In the genomic region with DNA sequence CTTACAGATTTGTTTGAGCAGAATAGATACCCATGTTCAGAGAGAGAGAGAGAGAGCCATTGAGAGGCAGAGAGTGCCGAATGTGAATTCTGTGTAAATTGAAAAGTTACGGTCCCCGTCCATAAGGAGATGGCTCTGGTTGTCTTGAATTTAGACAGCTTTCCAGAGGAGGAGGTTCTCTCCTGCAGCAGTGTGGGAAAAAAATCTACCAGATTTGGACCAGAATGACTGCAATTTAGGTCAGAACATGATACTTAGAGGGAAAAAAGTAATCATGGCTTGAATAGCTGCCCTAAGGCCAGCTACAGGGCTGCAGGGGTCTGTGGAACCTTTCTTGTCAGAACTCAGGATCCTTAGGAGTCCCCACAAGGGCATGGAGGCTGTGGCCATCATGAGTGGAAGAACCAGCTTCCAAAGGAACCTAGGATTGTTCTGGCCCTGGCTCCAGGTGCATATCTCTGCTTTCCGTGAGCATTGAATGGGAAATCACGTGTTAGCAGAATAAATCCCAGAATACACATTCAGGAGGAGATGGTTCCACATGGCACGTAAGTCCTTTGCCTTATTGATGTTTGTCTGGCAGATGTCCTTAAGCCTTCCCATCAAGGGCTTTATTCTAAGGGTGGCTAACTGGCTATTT, we compare ENCODE assay signal across 8 cellular contexts. TPM values are rescaled to one million over a fixed set of nuclear protein-coding genes. Genes with fewer than 3 reads are reported as not detected.
DNase-seq lines count a peak whose midpoint lies in the region; ATAC-seq and TF ChIP-seq lines count a peak whose summit lies in the region.

No MANE protein-coding gene starts in this region.

- H3K4me1 Mint-ChIP-seq in activated naive CD8-positive, alpha-beta T cell treated with anti-CD3 and anti-CD28 coated beads, Interleukin-2, amount 50 U/mL, for 24 hours = peaks cover 83% of the 10 kb centered on the region

- peak overlapping the region; percentile 46 for H3K9ac ChIP-seq in HCT116 (ENCODE audit: low read length)
- H3K9ac ChIP-seq in mesenchymal stem cell (ENCODE audit: low read length) = no peak overlapping the region

- peak overlapping the region in 1 of 2 experiments; percentile 19 for H2BK12ac ChIP-seq in mesenchymal stem cell (ENCODE audit: low read length in 2 of 2)

- H3K9me3 ChIP-seq in HCT116 (ENCODE audit: control insufficient read depth in 1 of 2, insufficient read depth in 1 of 2, low read depth in 1 of 2, low read length in 2 of 2) (no peaks in the 10 kb centered on the region), mesenchymal stem cell (ENCODE audit: control insufficient read depth, low read length) (no peaks in the 10 kb centered on the region)

- WGBS in mesenchymal stem cell = 89% methylated on average over 6 of the region's 6 CpGs

- H2BK5ac ChIP-seq in mesenchymal stem cell (ENCODE audit: low read depth, low read length, poor library complexity, severe bottlenecking) = no peak overlapping the region

- DNase-seq in HCT116 (ENCODE audit: low read depth, low spot score) (no peak), mesenchymal stem cell (no peak), SK-N-DZ (ENCODE audit: low spot score) (no peak), inferior parietal cortex (ENCODE audit: extremely low spot score) (no peak), retina (no peak)
- no peak for DNase-seq in activated naive CD8-positive, alpha-beta T cell treated with anti-CD3 and anti-CD28 coated beads, Interleukin-2, amount 50 U/mL, for 24 hours

- H2BK15ac ChIP-seq in mesenchymal stem cell (ENCODE audit: low read depth, poor library complexity, severe bottlenecking) = no peak overlapping the region

- H3K4ac ChIP-seq in mesenchymal stem cell (ENCODE audit: low read depth in 1 of 2, low read length in 2 of 2) = no peak overlapping the region

- RAD21 ChIA-PET in HCT116 (lab: Charles Lee; ENCODE audit: low non-redundant PET in 1 of 2, low total read pairs in 2 of 2, uncharacterized antibody in 2 of 2, unreplicated experiment in 2 of 2) = interaction anchor here (0.6 to 1.8 kb wide), 2 partner anchors 21 to 85 kb away, joined by 3 to 4 read pairs; no protein-coding TSS in a partner anchor

- no TSS peak for BruUV-seq in HCT116 (replicated peaks; lab: Mats Ljungman, UMichigan)

- no peak for TF ChIP-seq POLR2A in HCT116 (IDR thresholded peaks at IDR 0.05; ENCODE audit: borderline replicate concordance, extremely low read depth, insufficient read depth, insufficient read length)

- peak; percentile 19; the same call in 1 of the 2 replicates for ATAC-seq in HCT116
- ATAC-seq in activated naive CD8-positive, alpha-beta T cell treated with anti-CD3 and anti-CD28 coated beads, Interleukin-2, amount 50 U/mL, for 24 hours = no peak
- no peak for ATAC-seq in GM21390 (IDR thresholded peaks at IDR 0.05; ENCODE audit: unreplicated experiment)

- no peak for TF ChIP-seq RAD21 in HCT116 (IDR thresholded peaks at IDR 0.05; ENCODE audit: low read depth)

- H3K27me3 Mint-ChIP-seq in activated naive CD8-positive, alpha-beta T cell treated with anti-CD3 and anti-CD28 coated beads, Interleukin-2, amount 50 U/mL, for 24 hours = no peaks in the 10 kb centered on the region

- H3K4me3 ChIP-seq in HCT116 (replicated peaks in 1 of 2; ENCODE audit: low read depth in 1 of 2, low read length in 2 of 2) = peak overlapping the region in 1 of 2 experiments; percentile 36; a peak in 2 of 4 replicates
- H3K4me3 ChIP-seq in mesenchymal stem cell (ENCODE audit: insufficient read depth in 1 of 2, low read depth in 1 of 2, low read length in 2 of 2) = peak overlapping the region in 1 of 2 experiments; percentile 6

- POLR2A ChIA-PET in HCT116 (lab: Charles Lee) = interaction anchor here (0.8 to 1.9 kb wide), 5 partner anchors 30 to 85 kb away, joined by 4 to 5 read pairs (median 4); no protein-coding TSS in a partner anchor

- no peaks in the 10 kb centered on the region for H3K27me3 ChIP-seq in HCT116 (ENCODE audit: insufficient read depth, low read length)
- no peaks in the 10 kb centered on the region for H3K27me3 ChIP-seq in mesenchymal stem cell (ENCODE audit: control insufficient read depth in 1 of 2, insufficient read depth in 1 of 2, low read length in 2 of 2)

- H4K20me1 ChIP-seq in HCT116 (ENCODE audit: insufficient read depth) = no peaks in the 10 kb centered on the region

- H3K4me2 ChIP-seq in HCT116 (ENCODE audit: low read length) (peak overlapping the region; percentile 71), mesenchymal stem cell (ENCODE audit: low read length, poor library complexity, severe bottlenecking) (no peak overlapping the region)

- intact Hi-C loops in HCT116 (cut with micrococcal nuclease) = loop anchor here (2.0 kb wide), 1 partner anchor 33 kb away; no protein-coding TSS in a partner anchor

- peak overlapping the region in 1 of 2 experiments; percentile 33 for H3K18ac ChIP-seq in mesenchymal stem cell (ENCODE audit: low read depth in 1 of 2, low read length in 2 of 2)

- H3K9me3 Mint-ChIP-seq in activated naive CD8-positive, alpha-beta T cell treated with anti-CD3 and anti-CD28 coated beads, Interleukin-2, amount 50 U/mL, for 24 hours = no peaks in the 10 kb centered on the region

- H3K23ac ChIP-seq in mesenchymal stem cell (ENCODE audit: low read length in 2 of 2) = no peak overlapping the region

- CTCF ChIA-PET in HCT116 (lab: Charles Lee) = interaction anchor here (0.9 to 5.5 kb wide), 6 partner anchors 11 to 248 kb away, joined by 3 to 50 read pairs (median 4); no protein-coding TSS in a partner anchor

- H2BK120ac ChIP-seq in mesenchymal stem cell (ENCODE audit: low read depth, low read length) = no peak overlapping the region

- H3K79me2 ChIP-seq in HCT116 (ENCODE audit: insufficient read depth, low read length) = peaks cover 57% of the 10 kb centered on the region

- TF ChIP-seq CTCF in C4-2B (conservative IDR thresholded peaks at IDR 0.05) (no peak), HCT116 (IDR thresholded peaks at IDR 0.05 in 2 of 3, conservative IDR thresholded peaks at IDR 0.05 in 1 of 3; ENCODE audit: borderline replicate concordance in 1 of 3, insufficient read depth in 1 of 3, low read depth in 2 of 3, low read length in 2 of 3) (no peak)

- H3K36me3 Mint-ChIP-seq in activated naive CD8-positive, alpha-beta T cell treated with anti-CD3 and anti-CD28 coated beads, Interleukin-2, amount 50 U/mL, for 24 hours (ENCODE audit: low read depth) = peaks cover 21% of the 10 kb centered on the region

- no peak overlapping the region for H4K91ac ChIP-seq in mesenchymal stem cell (ENCODE audit: low read length)

- H3K79me1 ChIP-seq in mesenchymal stem cell (replicated peaks; ENCODE audit: low read length, poor library complexity, severe bottlenecking) = peaks cover 28% of the 10 kb centered on the region

- no peak overlapping the region for H2AK5ac ChIP-seq in mesenchymal stem cell (ENCODE audit: low read length, severe bottlenecking)

- H3K27ac ChIP-seq in C4-2B = peak overlapping the region; percentile 72
- H3K27ac ChIP-seq in HCT116 (ENCODE audit: low read depth, low read length) = peak overlapping the region; percentile 54
- H3K27ac ChIP-seq in mesenchymal stem cell (ENCODE audit: low read length, poor library complexity, severe bottlenecking) = no peak overlapping the region

- H3K4me1 ChIP-seq in HCT116 (ENCODE audit: control insufficient read depth in 1 of 2, insufficient read depth in 2 of 2, low read length in 2 of 2) (peaks cover 26 to 61% of the 10 kb centered on the region in 2 experiments), mesenchymal stem cell (ENCODE audit: control insufficient read depth, insufficient read depth, low read depth, low read length) (peaks cover 6% of the 10 kb centered on the region)

- H3K27ac Mint-ChIP-seq in activated naive CD8-positive, alpha-beta T cell treated with anti-CD3 and anti-CD28 coated beads, Interleukin-2, amount 50 U/mL, for 24 hours = peak overlapping the region; percentile 97

- H3K36me3 ChIP-seq in HCT116 (ENCODE audit: control insufficient read depth in 1 of 2, insufficient read depth in 2 of 2, low read length in 2 of 2) (no peaks in the 10 kb centered on the region), mesenchymal stem cell (ENCODE audit: control insufficient read depth in 1 of 2, insufficient read depth in 2 of 2, low read depth in 1 of 2, low read length in 2 of 2) (no peaks in the 10 kb centered on the region)

- H2AFZ ChIP-seq in HCT116 (ENCODE audit: low read depth, low read length, poor library complexity, severe bottlenecking) (no peak overlapping the region), mesenchymal stem cell (ENCODE audit: low read depth, low read length) (no peak overlapping the region)

- H3K4me3 Mint-ChIP-seq in activated naive CD8-positive, alpha-beta T cell treated with anti-CD3 and anti-CD28 coated beads, Interleukin-2, amount 50 U/mL, for 24 hours = peak overlapping the region; percentile 76

- H3K14ac ChIP-seq in mesenchymal stem cell (ENCODE audit: low read length in 2 of 2) = no peak overlapping the region

- H3K9me2 ChIP-seq in HCT116 (ENCODE audit: insufficient read depth) = no peaks in the 10 kb centered on the region

- peak overlapping the region; percentile 37 for H4K8ac ChIP-seq in mesenchymal stem cell (ENCODE audit: low read length)

TF ChIP-seq in HCT116, 20 proteins besides CTCF, POLR2A, EP300 and RAD21:
- no peak for TF ChIP-seq POLR2AphosphoS5 (IDR thresholded peaks at IDR 0.05; ENCODE audit: low read depth, low read length)
- peak; percentile 59; the same call in 1 of the 2 replicates for TF ChIP-seq MAX (IDR thresholded peaks at IDR 0.05)
- TF ChIP-seq YY1 (IDR thresholded peaks at IDR 0.05; ENCODE audit: extremely low read depth, insufficient replicate concordance, low read depth, low read length) = no peak

RNA-seq across cellular contexts. Expression of gene PITPNC1, which starts 13.0 kb away (rescaled TPM):
- total RNA-seq in HCT116 (2021; ENCODE audit: unreplicated experiment) = 41.9 TPM
- 41.1 and 57.8 TPM in 2 replicates for polyA plus RNA-seq in HCT116 (2012)
- polyA plus RNA-seq in mesenchymal stem cell (2013, experiment 1 of 2) = 8.5 TPM
- 8.1 TPM for polyA plus RNA-seq in mesenchymal stem cell (2013, experiment 2 of 2)
- 10.8 and 17.5 TPM in 2 replicates for polyA plus RNA-seq in SK-N-DZ (2014; cell fraction: cytosol; rRNA removed)
- 6.8 and 10.5 TPM in 2 replicates for polyA plus RNA-seq in SK-N-DZ (2014; cell fraction: nucleus; rRNA removed)

RNA-seq across cellular contexts. Expression of gene PSMD12, which starts 23.7 kb away (rescaled TPM):
- total RNA-seq in HCT116 (2021; ENCODE audit: unreplicated experiment) = 115 TPM
- 54.1 and 55.3 TPM in 2 replicates for polyA plus RNA-seq in HCT116 (2012)
- polyA plus RNA-seq in mesenchymal stem cell (2013, experiment 1 of 2) = 42.5 TPM
- polyA plus RNA-seq in mesenchymal stem cell (2013, experiment 2 of 2) = 44.5 TPM
- polyA plus RNA-seq in SK-N-DZ (2014; cell fraction: cytosol; rRNA removed) = 21.1 and 23.6 TPM in 2 replicates
- 20.8 and 30.3 TPM in 2 replicates for polyA plus RNA-seq in SK-N-DZ (2014; cell fraction: nucleus; rRNA removed)
